ENCODE assay signal across 9 cellular contexts in the genomic region with DNA sequence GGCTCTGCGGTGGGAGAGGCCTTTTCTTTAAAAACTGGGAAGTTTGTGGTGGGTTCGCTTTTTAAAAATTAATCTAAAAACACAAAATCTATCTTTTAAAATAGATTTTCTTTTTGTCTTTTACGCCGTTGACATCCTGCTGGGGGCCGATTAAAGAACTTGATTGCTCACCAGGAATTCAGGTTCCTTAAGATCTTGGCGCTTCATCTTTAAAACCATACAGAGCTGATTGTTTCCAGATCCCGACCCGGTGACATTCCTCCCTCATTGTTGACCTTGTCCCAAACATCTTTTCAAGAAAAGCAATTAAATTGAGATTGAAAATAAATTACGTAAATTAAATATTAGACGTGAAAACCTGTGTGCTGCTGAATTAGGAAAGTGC. TPM values are rescaled to one million over a fixed set of nuclear protein-coding genes. Genes with fewer than 3 reads are reported as not detected.
DNase-seq lines count a peak whose midpoint lies in the region; ATAC-seq, FAIRE-seq and TF ChIP-seq lines count a peak whose summit lies in the region.
"Had no signal": no experiment of that assay in that cellular context is flagged by ENCODE, and none has a peak within 500 bp of the region (broad histone marks: within the 10 kb centered on the region; RNA-seq: fewer than 3 reads in every experiment).

No MANE protein-coding gene starts in this region.

- peak overlapping the region; percentile 92 to 99 for H3K27ac ChIP-seq in A549
- peak overlapping the region; percentile 35; the same call in 1 of the 2 replicates for H3K27ac ChIP-seq in HUES6 (ENCODE audit: low read depth, low read length)

- H3K27ac Mint-ChIP-seq in central memory CD8-positive, alpha-beta T cell (ENCODE audit: low read depth): no peak overlapping the region

- H3K36me3 ChIP-seq in HUES6 (ENCODE audit: control insufficient read depth, insufficient read depth, low read length) (no peaks in the 10 kb centered on the region), mucosa of descending colon (ENCODE audit: low read depth) (no peaks in the 10 kb centered on the region)

- CTCF ChIA-PET in A549 (lab: Yijun Ruan, JAX): interaction anchor here (1.1 to 6.1 kb wide), 6 partner anchors 11 to 37 kb away, joined by 3 to 36 read pairs (median 8); no protein-coding TSS in a partner anchor

- no peaks in the 10 kb centered on the region for H3K36me3 Mint-ChIP-seq in central memory CD8-positive, alpha-beta T cell (ENCODE audit: insufficient read depth)

- TF ChIP-seq POLR2A in A549 (IDR thresholded peaks at IDR 0.05; ENCODE audit: low read length) (no peak), H54 (IDR thresholded peaks at IDR 0.05; ENCODE audit: low read depth, low read length) (no peak)

- no peak for DNase-seq in A549 (ENCODE audit: low read depth in 1 of 2, low spot score in 1 of 2)
- no peak for DNase-seq in central memory CD8-positive, alpha-beta T cell (ENCODE audit: low spot score in 2 of 2)
- DNase-seq in mucosa of descending colon: no peak
- no peak for DNase-seq in NCI-H82 (lab: John Stamatoyannopoulos, UW)
- no peak for DNase-seq in NCI-H1105 (lab: John Stamatoyannopoulos, UW)
- no peak for DNase-seq in H54 (ENCODE audit: insufficient read length, low spot score)

- no peak for TF ChIP-seq RAD21 in A549 (conservative IDR thresholded peaks at IDR 0.05 in 1 of 2, IDR thresholded peaks at IDR 0.05 in 1 of 2)

- H3K9me3 Mint-ChIP-seq in central memory CD8-positive, alpha-beta T cell: no peaks in the 10 kb centered on the region

- H3K4me3 Mint-ChIP-seq in central memory CD8-positive, alpha-beta T cell: peak overlapping the region; percentile 48

- intact Hi-C loops in mucosa of descending colon (cut with DNase I, micrococcal nuclease): no loop called here

- H3K27me3 Mint-ChIP-seq in central memory CD8-positive, alpha-beta T cell: peaks cover 86% of the 10 kb centered on the region

- H3K4me3 ChIP-seq in A549: peak overlapping the region; percentile 94
- peak overlapping the region; percentile 85 for H3K4me3 ChIP-seq in HUES6 (ENCODE audit: low read depth, low read length)
- peak overlapping the region; percentile 31 for H3K4me3 ChIP-seq in mucosa of descending colon

- peak overlapping the region; percentile 93 for H3K4me2 ChIP-seq in A549

- POLR2A ChIA-PET in A549 (lab: Yijun Ruan, JAX): interaction anchor here (0.7 to 1.7 kb wide), 4 partner anchors 11 to 173 kb away, joined by 3 to 9 read pairs (median 4); no protein-coding TSS in a partner anchor

- peaks cover 5% of the 10 kb centered on the region for H3K4me1 Mint-ChIP-seq in central memory CD8-positive, alpha-beta T cell

- H3K9me3 ChIP-seq in A549: no peaks in the 10 kb centered on the region
- H3K9me3 ChIP-seq in HUES6 (ENCODE audit: control insufficient read depth, insufficient read depth, low read depth, low read length): no peaks in the 10 kb centered on the region
- no peaks in the 10 kb centered on the region for H3K9me3 ChIP-seq in mucosa of descending colon

- TF ChIP-seq EP300 in A549 (IDR thresholded peaks at IDR 0.05): no peak

- no peak for ATAC-seq in A549
- no peak for ATAC-seq in central memory CD8-positive, alpha-beta T cell (replicated peaks; ENCODE audit: extremely low read depth, poor library complexity, severe bottlenecking)
- no peak for ATAC-seq in mucosa of descending colon
- no peak for ATAC-seq in GM18520 (IDR thresholded peaks at IDR 0.05; ENCODE audit: unreplicated experiment)

- peaks cover 22% of the 10 kb centered on the region; the same call in 2 of the 3 replicates for H3K4me1 ChIP-seq in A549
- peaks cover 39% of the 10 kb centered on the region for H3K4me1 ChIP-seq in HUES6 (ENCODE audit: control insufficient read depth, insufficient read depth, low read length)
- no peaks in the 10 kb centered on the region for H3K4me1 ChIP-seq in mucosa of descending colon (ENCODE audit: low read depth)

- WGBS in A549 (ENCODE audit: missing lambda C conversion rate): 15% methylated on average over 10 of the region's 10 CpGs

- no peak for TF ChIP-seq CTCF in A549 (IDR thresholded peaks at IDR 0.05)
- no peak for TF ChIP-seq CTCF in mucosa of descending colon (IDR thresholded peaks at IDR 0.05)

- no peaks in the 10 kb centered on the region; the same call in 1 of the 2 replicates for H3K27me3 ChIP-seq in HUES6 (ENCODE audit: control insufficient read depth, insufficient read depth, low read length)

- H3K9ac ChIP-seq in HUES6 (ENCODE audit: low read length): peak overlapping the region; percentile 89

- FAIRE-seq in A549 (lab: Jason Lieb, UNC): no peak
- FAIRE-seq in H54 (lab: Jason Lieb, UNC): no peak
- FAIRE-seq: colon had no signal

TF ChIP-seq in A549, 52 proteins besides CTCF, POLR2A, EP300 and RAD21:
- TF ChIP-seq JUN (IDR thresholded peaks at IDR 0.05) (no peak), RCOR1 (IDR thresholded peaks at IDR 0.05; ENCODE audit: low read depth, low read length) (no peak), NR3C1 (IDR thresholded peaks at IDR 0.05) (no peak), TFCP2L1 (CRISPR knock-in tag; IDR thresholded peaks at IDR 0.05) (no peak), HOXB5 (CRISPR knock-in tag; IDR thresholded peaks at IDR 0.05) (no peak), NPAS2 (CRISPR knock-in tag; IDR thresholded peaks at IDR 0.05; ENCODE audit: borderline replicate concordance) (no peak), CHD4 (IDR thresholded peaks at IDR 0.05; ENCODE audit: borderline replicate concordance) (no peak), FOXS1 (CRISPR knock-in tag; IDR thresholded peaks at IDR 0.05) (no peak), HEYL (CRISPR knock-in tag; IDR thresholded peaks at IDR 0.05) (no peak)

RNA-seq across cellular contexts. Expression of gene ZNF697, which starts 0.5 kb away (rescaled TPM):
- 2.1 and 2.6 TPM in 2 replicates for polyA plus RNA-seq in A549 (2011; rRNA removed)
- polyA plus RNA-seq in A549 (2012; cell fraction: cytosol; rRNA removed): 0.33 and 0.53 TPM in 2 replicates
- 0.92 and 1.3 TPM in 2 replicates for polyA plus RNA-seq in A549 (2012; cell fraction: nucleus; rRNA removed)
- 2.0 to 2.5 TPM (median 2.2 TPM) in 3 replicates for polyA plus RNA-seq in A549 (2017; fragmentation: RNase III; extraction: RNeasy Plus Mini Kit Qiagen cat#74134 plus additional on column Dnase treatment)
- polyA minus RNA-seq in A549 (2011; rRNA and poly(A)+ RNA removed): 2.0 and 2.2 TPM in 2 replicates
- total RNA-seq in mucosa of descending colon: 1 to 10 TPM; 1.8 to 7.8 (median 2.8) TPM

Comparison
In these comparisons a context has a peak if more than half of its experiments do, and no peak if none do; other contexts are left out.
1. H3K4me3 ChIP-seq: peak in every context shown above with its lines; median percentile 94 in A549; 85 in HUES6; 31 in mucosa of descending colon.